ENCODE assay signal across 10 cellular contexts in genomic region chr3:187963677-187964385, GRCh38.
DNase-seq lines count a peak whose midpoint lies in the region; ATAC-seq and TF ChIP-seq lines count a peak whose summit lies in the region.
"Had no signal": no experiment of that assay in that cellular context is flagged by ENCODE, and none has a peak within 500 bp of the region (broad histone marks: within the 10 kb centered on the region; RNA-seq: fewer than 3 reads in every experiment).

No MANE protein-coding gene starts in this region.

- intact Hi-C loops in left ventricle myocardium inferior (cut with micrococcal nuclease) = no loop called here

- H3F3A ChIP-seq in SU-DHL-6 (ENCODE audit: insufficient read depth) = peaks cover 82% of the 10 kb centered on the region

- TF ChIP-seq CTCF in SU-DHL-6 (IDR thresholded peaks at IDR 0.05; ENCODE audit: insufficient read depth, low read length, poor library complexity, severe bottlenecking) (no peak), left ventricle myocardium inferior (IDR thresholded peaks at IDR 0.05; ENCODE audit: borderline replicate concordance) (no peak), Peyer's patch (IDR thresholded peaks at IDR 0.05) (no peak)

- H3K36me3 Mint-ChIP-seq in activated naive CD4-positive, alpha-beta T cell treated with anti-CD3 and anti-CD28 coated beads, Interleukin-2, amount 50 U/mL, for 24 hours = no peaks in the 10 kb centered on the region

- H3K9me3 Mint-ChIP-seq in activated naive CD4-positive, alpha-beta T cell treated with anti-CD3 and anti-CD28 coated beads, Interleukin-2, amount 50 U/mL, for 24 hours = no peaks in the 10 kb centered on the region

- H3K79me2 ChIP-seq in SU-DHL-6 (ENCODE audit: insufficient read depth, low read length) = peaks cover 24% of the 10 kb centered on the region

- no peak overlapping the region for H2AFZ ChIP-seq in SU-DHL-6 (ENCODE audit: low read depth, low read length, severe bottlenecking)

- H3K36me3 ChIP-seq in SU-DHL-6 (ENCODE audit: low read length) (0 out of 2 replicates have a peak, but pooled peaks cover 4% of the 10 kb centered on the region), left ventricle myocardium inferior (no peaks in the 10 kb centered on the region), subcutaneous abdominal adipose tissue (ENCODE audit: control insufficient read depth in 5 of 5, insufficient read depth in 5 of 5, low read length in 5 of 5) (no peaks in the 10 kb centered on the region), Peyer's patch (no peaks in the 10 kb centered on the region)
- H3K36me3 ChIP-seq: stomach had no signal

- H3K4me3 Mint-ChIP-seq in activated naive CD4-positive, alpha-beta T cell treated with anti-CD3 and anti-CD28 coated beads, Interleukin-2, amount 50 U/mL, for 24 hours = no peak overlapping the region
- H3K4me3 Mint-ChIP-seq: B cell had no signal

- no peaks in the 10 kb centered on the region for H4K20me1 ChIP-seq in SU-DHL-6 (ENCODE audit: low read depth, low read length)

- peak overlapping the region; percentile 100 for H3K27ac ChIP-seq in SU-DHL-6 (ENCODE audit: low read depth, low read length)
- H3K27ac ChIP-seq in left ventricle myocardium inferior (replicated peaks) = peak overlapping the region; percentile 87
- H3K27ac ChIP-seq in subcutaneous abdominal adipose tissue (ENCODE audit: low read depth, low read length) = peak overlapping the region; percentile 40
- no peak overlapping the region for H3K27ac ChIP-seq in Peyer's patch

- H3K27me3 ChIP-seq in SU-DHL-6 (ENCODE audit: low read length) = no peaks in the 10 kb centered on the region
- H3K27me3 ChIP-seq in left ventricle myocardium inferior (ENCODE audit: low read depth) = no peaks in the 10 kb centered on the region
- H3K27me3 ChIP-seq in subcutaneous abdominal adipose tissue (ENCODE audit: control insufficient read depth in 5 of 5, insufficient read depth in 4 of 5, low read length in 5 of 5) = no peaks in the 10 kb centered on the region
- no peaks in the 10 kb centered on the region for H3K27me3 ChIP-seq in Peyer's patch
- H3K27me3 ChIP-seq: stomach had no signal

- H3K4me3 ChIP-seq in SU-DHL-6 (ENCODE audit: insufficient read depth, low read length, poor library complexity, severe bottlenecking) = no peak overlapping the region
- H3K4me3 ChIP-seq in left ventricle myocardium inferior = peak overlapping the region; percentile 30
- no peak overlapping the region for H3K4me3 ChIP-seq in subcutaneous abdominal adipose tissue (ENCODE audit: low read depth in 1 of 5, low read length in 5 of 5)
- H3K4me3 ChIP-seq in Peyer's patch = no peak overlapping the region
- H3K4me3 ChIP-seq: stomach had no signal

- H3K4me2 ChIP-seq in SU-DHL-6 (ENCODE audit: low read depth, low read length, poor library complexity, severe bottlenecking) = peak overlapping the region; percentile 89

- no peaks in the 10 kb centered on the region for H3K9me2 ChIP-seq in SU-DHL-6 (replicated peaks; ENCODE audit: insufficient read depth, low read length)

- ATAC-seq in GM18517 (IDR thresholded peaks at IDR 0.05; ENCODE audit: unreplicated experiment) = no peak

- H3K9me3 ChIP-seq in SU-DHL-6 (ENCODE audit: insufficient read depth, low read length) = no peaks in the 10 kb centered on the region
- H3K9me3 ChIP-seq in left ventricle myocardium inferior (replicated peaks) = no peaks in the 10 kb centered on the region
- no peaks in the 10 kb centered on the region for H3K9me3 ChIP-seq in subcutaneous abdominal adipose tissue (ENCODE audit: control insufficient read depth in 5 of 5, low read length in 5 of 5)
- no peaks in the 10 kb centered on the region for H3K9me3 ChIP-seq in Peyer's patch
- H3K9me3 ChIP-seq: stomach had no signal

- no peak for DNase-seq in activated naive CD4-positive, alpha-beta T cell treated with anti-CD3 and anti-CD28 coated beads, Interleukin-2, amount 50 U/mL, for 16 hours
- DNase-seq in left ventricle myocardium inferior (no peak), Peyer's patch (no peak)
- no peak for DNase-seq in stimulated activated CD4-positive, alpha-beta T cell treated with anti-CD3 and anti-CD28 coated beads, Interleukin-15, amount 100 ng/mL, for 24 hours
- DNase-seq: stomach had no signal

- H3K27me3 Mint-ChIP-seq in activated naive CD4-positive, alpha-beta T cell treated with anti-CD3 and anti-CD28 coated beads, Interleukin-2, amount 50 U/mL, for 24 hours = no peaks in the 10 kb centered on the region

- H3K9ac ChIP-seq in SU-DHL-6 (ENCODE audit: low read length) (peak overlapping the region; percentile 66), subcutaneous abdominal adipose tissue (ENCODE audit: low read length in 5 of 5) (no peak overlapping the region)

- H3K4me1 ChIP-seq in left ventricle myocardium inferior = peaks cover 45% of the 10 kb centered on the region
- H3K4me1 ChIP-seq in subcutaneous abdominal adipose tissue (ENCODE audit: control insufficient read depth in 5 of 5, insufficient read depth in 5 of 5, low read length in 5 of 5) = peaks cover 5 to 51% (median 20%) of the 10 kb centered on the region in 5 donors
- peaks cover 0 to 4% (median 0%) of the 10 kb centered on the region in 4 donors for H3K4me1 ChIP-seq in Peyer's patch

- H3K4me1 Mint-ChIP-seq in activated naive CD4-positive, alpha-beta T cell treated with anti-CD3 and anti-CD28 coated beads, Interleukin-2, amount 50 U/mL, for 24 hours = peaks cover 7% of the 10 kb centered on the region

- TF ChIP-seq POLR2A in Peyer's patch (IDR thresholded peaks at IDR 0.05) = no peak

- peak overlapping the region; percentile 37 for H3K27ac Mint-ChIP-seq in activated naive CD4-positive, alpha-beta T cell treated with anti-CD3 and anti-CD28 coated beads, Interleukin-2, amount 50 U/mL, for 24 hours
- H3K27ac Mint-ChIP-seq: B cell had no signal

Comparison
In these comparisons a context has a peak if more than half of its experiments do, and no peak if none do; other contexts are left out.
1. H3K27ac ChIP-seq: peak in SU-DHL-6 (single experiment), left ventricle myocardium inferior (single experiment) and subcutaneous abdominal adipose tissue (single experiment); none in Peyer's patch (0 of 4).